ENCODE assay signal across 23 cellular contexts in genomic region chr9:91986248-91986647, GRCh38. TPM values are rescaled to one million over a fixed set of nuclear protein-coding genes. Genes with fewer than 3 reads are reported as not detected.
"Had no signal": no experiment of that assay in that cellular context is flagged by ENCODE, and none has a peak within 500 bp of the region (broad histone marks: within the 10 kb centered on the region; RNA-seq: fewer than 3 reads in every experiment).

No MANE protein-coding gene starts in this region.

- H3K9me3 ChIP-seq: SJSA1 had no signal

- H3K4me1 ChIP-seq: SJSA1 had no signal

- H3K4me3 ChIP-seq: SJSA1, SK-N-MC had no signal

- H3K36me3 ChIP-seq: SJSA1 had no signal

- DNase-seq: KBM-7, MV-4-11, NCI-H1048, NCI-H1105, NCI-H1417, NCI-H1436 treated with DMSO at 0.1 percent for 48 hours, NCI-H1694, NCI-H187 treated with DMSO at 0.1 percent for 48 hours, NCI-H2029 treated with DMSO at 0.1 percent for 48 hours, NCI-H2171 treated with DMSO at 0.1 percent for 48 hours, NCI-H345, NCI-H446 treated with DMSO at 0.1 percent for 48 hours, NCI-H526 treated with DMSO at 0.1 percent for 48 hours, NCI-H774, Right ventricle myocardium superior, RPMI8226, SIG-M5 had no signal

- ATAC-seq: HepG2 had no signal

- H3K27me3 ChIP-seq: SJSA1 had no signal

- H3K27ac ChIP-seq: SJSA1, SK-N-MC had no signal

RNA-seq across cellular contexts. Expression of gene ROR2, which starts 36.2 kb away (rescaled TPM):
- total RNA-seq: HepG2, HT-29, LHCN-M2 had no signal
- polyA plus RNA-seq: HepG2, IgD-negative memory B cell had no signal
